ENCODE assay signal across 13 cellular contexts in genomic region chr13:20546559-20546958, GRCh38. TPM values are rescaled to one million over a fixed set of nuclear protein-coding genes. Genes with fewer than 3 reads are reported as not detected.
DNase-seq lines count a peak whose midpoint lies in the region; ATAC-seq, FAIRE-seq and TF ChIP-seq lines count a peak whose summit lies in the region.
"Had no signal": no experiment of that assay in that cellular context is flagged by ENCODE, and none has a peak within 500 bp of the region (broad histone marks: within the 10 kb centered on the region; RNA-seq: fewer than 3 reads in every experiment).

No MANE protein-coding gene starts in this region.

- peak overlapping the region in 6 of 7 donors; percentile 2 to 65 (median 25) for H3K27ac Mint-ChIP-seq in CD4-positive, alpha-beta memory T cell
- H3K27ac Mint-ChIP-seq in activated naive CD4-positive, alpha-beta T cell treated with anti-CD3 and anti-CD28 coated beads, Interleukin-2, amount 10 ng/mL, durations not matched to agents 7 days and 5 days: no peak overlapping the region

- no peak overlapping the region for H3K4me3 ChIP-seq in CD4-positive, alpha-beta memory T cell (ENCODE audit: low read length in 2 of 2)
- no peak overlapping the region for H3K4me3 ChIP-seq in HepG2 (replicated peaks in 1 of 3; ENCODE audit: insufficient read depth in 1 of 3, low read depth in 2 of 3, low read length in 3 of 3)
- H3K4me3 ChIP-seq: K562 had no signal

- TF ChIP-seq RAD21 in HepG2 (CRISPR knock-in tag; IDR thresholded peaks at IDR 0.05): no peak

- TF ChIP-seq EP300 in HepG2 (IDR thresholded peaks at IDR 0.05; ENCODE audit: low read depth in 2 of 2, low read length in 2 of 2): no peak
- TF ChIP-seq EP300 in HepG2 (CRISPR knock-in tag; IDR thresholded peaks at IDR 0.05; ENCODE audit: borderline replicate concordance): no peak

- H3K27me3 ChIP-seq in CD4-positive, alpha-beta memory T cell (ENCODE audit: insufficient read depth, low read length): no peaks in the 10 kb centered on the region
- H3K27me3 ChIP-seq in HepG2 (ENCODE audit: control insufficient read depth in 1 of 2, insufficient read depth in 2 of 2, low read length in 2 of 2): no peaks in the 10 kb centered on the region

- no peak overlapping the region for H3K4me2 ChIP-seq in HepG2 (ENCODE audit: low read depth, low read length)

- no peaks in the 10 kb centered on the region for H3K27me3 Mint-ChIP-seq in CD4-positive, alpha-beta memory T cell
- H3K27me3 Mint-ChIP-seq in activated naive CD4-positive, alpha-beta T cell treated with anti-CD3 and anti-CD28 coated beads, Interleukin-2, amount 10 ng/mL, durations not matched to agents 7 days and 5 days: no peaks in the 10 kb centered on the region

- H3K36me3 ChIP-seq in CD4-positive, alpha-beta memory T cell (ENCODE audit: insufficient read depth, low read length): no peaks in the 10 kb centered on the region
- no peaks in the 10 kb centered on the region for H3K36me3 ChIP-seq in HepG2 (replicated peaks in 1 of 2; ENCODE audit: control insufficient read depth in 1 of 2, insufficient read depth in 2 of 2, low read length in 2 of 2)

- in situ Hi-C loops in HepG2 (cut with HindIII; ENCODE audit: extremely low pct_ligation_motif_present, low pct_unique_long_range_greater_than_20kb): no loop called here

- no TSS peak for BruUV-seq in HepG2 (replicated peaks; lab: Mats Ljungman, UMichigan)

- peaks cover 9% of the 10 kb centered on the region for H3K4me1 ChIP-seq in CD4-positive, alpha-beta memory T cell (ENCODE audit: insufficient read depth, low read length)
- H3K4me1 ChIP-seq in HepG2 (ENCODE audit: insufficient read depth, low read length): peaks cover 62% of the 10 kb centered on the region

- H4K20me1 ChIP-seq in HepG2 (ENCODE audit: insufficient read depth, low read length): no peaks in the 10 kb centered on the region

- WGBS in HepG2 (ENCODE audit: low lambda C conversion rate): 100% methylated on average over 1 of the region's 1 CpG

- ATAC-seq in HG02642 (IDR thresholded peaks at IDR 0.05; ENCODE audit: poor library complexity, unreplicated experiment): peak; percentile 52
- no peak for ATAC-seq in HepG2
- ATAC-seq: K562 had no signal

- no peaks in the 10 kb centered on the region for H3K79me2 ChIP-seq in HepG2 (ENCODE audit: insufficient read depth, low read length)

- FAIRE-seq in HepG2 (lab: Jason Lieb, UNC): no peak
- FAIRE-seq: K562, keratinocyte had no signal

- H3K4me3 Mint-ChIP-seq in CD4-positive, alpha-beta memory T cell: peak overlapping the region in 4 of 8 donors; percentile 32 to 45 (median 38)
- H3K4me3 Mint-ChIP-seq in activated naive CD4-positive, alpha-beta T cell treated with anti-CD3 and anti-CD28 coated beads, Interleukin-2, amount 10 ng/mL, durations not matched to agents 7 days and 5 days: no peak overlapping the region

- CTCF ChIA-PET in CD4-positive, alpha-beta memory T cell (lab: Charles Lee; ENCODE audit: partially characterized antibody): interaction anchor here (0.8 to 1.7 kb wide), 2 partner anchors 11 to 158 kb away, joined by 3 to 4 read pairs; no protein-coding TSS in a partner anchor
- CTCF ChIA-PET in HepG2 (lab: Yijun Ruan, JAX; ENCODE audit: low intra/inter-chr PET ratio, low total read pairs): no interaction called here
- CTCF ChIA-PET in activated naive CD4-positive, alpha-beta T cell treated with anti-CD3 and anti-CD28 coated beads, Interleukin-2, amount 10 ng/mL, durations not matched to agents 7 days and 5 days (lab: Charles Lee): no interaction called here

- intact Hi-C loops in CD4-positive, alpha-beta memory T cell (cut with micrococcal nuclease): no loop called here
- intact Hi-C loops in HepG2 (cut with micrococcal nuclease; ENCODE audit: unreplicated experiment): no loop called here

- no peak overlapping the region for H3K27ac ChIP-seq in CD4-positive, alpha-beta memory T cell (ENCODE audit: low read depth, low read length)
- peak overlapping the region; percentile 76 for H3K27ac ChIP-seq in HepG2 (ENCODE audit: extremely low read length, insufficient read depth, low read length)

- H3K36me3 Mint-ChIP-seq in CD4-positive, alpha-beta memory T cell: no peaks in the 10 kb centered on the region
- no peaks in the 10 kb centered on the region for H3K36me3 Mint-ChIP-seq in activated naive CD4-positive, alpha-beta T cell treated with anti-CD3 and anti-CD28 coated beads, Interleukin-2, amount 10 ng/mL, durations not matched to agents 7 days and 5 days

- H2AFZ ChIP-seq in HepG2 (ENCODE audit: low read length): no peak overlapping the region

- no peak for TF ChIP-seq POLR2A in HepG2 (IDR thresholded peaks at IDR 0.05; ENCODE audit: insufficient read depth in 1 of 2, low read depth in 2 of 2, low read length in 2 of 2)

- no peaks in the 10 kb centered on the region for H3K9me3 ChIP-seq in CD4-positive, alpha-beta memory T cell (ENCODE audit: control insufficient read depth in 1 of 2, low read length in 2 of 2)
- H3K9me3 ChIP-seq in HepG2 (ENCODE audit: low read length): no peaks in the 10 kb centered on the region

- POLR2A ChIA-PET in CD4-positive, alpha-beta memory T cell (lab: Charles Lee; ENCODE audit: partially characterized antibody): interaction anchor here (1.1 kb wide), 1 partner anchor 13 kb away, joined by 3 read pairs; no protein-coding TSS in a partner anchor
- POLR2A ChIA-PET in HepG2 (lab: Yijun Ruan, JAX): interaction anchor here (1.0 to 1.1 kb wide), 2 partner anchors 8 to 12 kb away, joined by 3 read pairs; no protein-coding TSS in a partner anchor

- DNase-seq in CD4-positive, alpha-beta memory T cell: no peak
- peak; percentile 91 for DNase-seq in NOMO-1 treated with dmso at 0.1 percent for 144 hours (lab: John Stamatoyannopoulos, UW; ENCODE audit: unreplicated experiment)
- no peak for DNase-seq in HepG2 (ENCODE audit: low spot score)
- no peak for DNase-seq in AG08396 (ENCODE audit: low spot score)
- no peak for DNase-seq in GM20000 (ENCODE audit: low spot score)
- DNase-seq in mucosa of gallbladder (ENCODE audit: low spot score): no peak
- DNase-seq in activated naive CD4-positive, alpha-beta T cell treated with anti-CD3 and anti-CD28 coated beads, Interleukin-2, amount 10 ng/mL, durations not matched to agents 7 days and 5 days: no peak
- DNase-seq: H7; NCI-H2171 treated with DMSO at 0.1 percent for 48 hours; stimulated activated CD4-positive, alpha-beta T cell treated with anti-CD3 and anti-CD28 coated beads, Interleukin-15, amount 100 ng/mL, for 24 hours had no signal

- no peaks in the 10 kb centered on the region for H3K9me3 Mint-ChIP-seq in CD4-positive, alpha-beta memory T cell
- H3K9me3 Mint-ChIP-seq in activated naive CD4-positive, alpha-beta T cell treated with anti-CD3 and anti-CD28 coated beads, Interleukin-2, amount 10 ng/mL, durations not matched to agents 7 days and 5 days: no peaks in the 10 kb centered on the region

- TF ChIP-seq CTCF in HepG2 (CRISPR knock-in tag; IDR thresholded peaks at IDR 0.05) (no peak), GM20000 (IDR thresholded peaks at IDR 0.05; ENCODE audit: extremely low read depth, missing control alignments) (no peak)

- H3K9ac ChIP-seq in HepG2 (ENCODE audit: insufficient read depth, low read depth, low read length): no peak overlapping the region

- H3K4me1 Mint-ChIP-seq in CD4-positive, alpha-beta memory T cell: peaks cover 10 to 23% (median 14%) of the 10 kb centered on the region in 4 donors
- peaks cover 9% of the 10 kb centered on the region for H3K4me1 Mint-ChIP-seq in activated naive CD4-positive, alpha-beta T cell treated with anti-CD3 and anti-CD28 coated beads, Interleukin-2, amount 10 ng/mL, durations not matched to agents 7 days and 5 days

RNA-seq across cellular contexts. Expression of gene IFT88, which starts 20.4 kb away (rescaled TPM):
- 1 to 10 TPM; 8.3 to 9.8 TPM for total RNA-seq in CD4-positive, alpha-beta memory T cell
- 1 to 10 TPM; 5.0 to 7.8 TPM for polyA plus RNA-seq in CD4-positive, alpha-beta memory T cell
- total RNA-seq in HepG2 (2016; rRNA removed; fragmentation: Illumina TruSeq; extraction: Trizol) (19.8 and 19.9 TPM in 2 replicates), mucosa of gallbladder (12.6 TPM)
- total RNA-seq in HepG2 (2016; cell fraction: cytosol; rRNA removed; fragmentation: Illumina TruSeq; extraction: Trizol; ENCODE audit: low read depth): 5.2 and 6.4 TPM in 2 replicates
- 20.7 and 21.4 TPM in 2 replicates for total RNA-seq in HepG2 (2016; cell fraction: insoluble cytoplasmic fraction; rRNA removed; fragmentation: Illumina TruSeq; extraction: Trizol)
- 8.4 and 9.9 TPM in 2 replicates for total RNA-seq in HepG2 (2016; cell fraction: membrane; rRNA removed; fragmentation: Illumina TruSeq; extraction: Trizol)
- 28.4 and 39.1 TPM in 2 replicates for total RNA-seq in HepG2 (2016; cell fraction: nucleus; rRNA removed; fragmentation: Illumina TruSeq; extraction: Trizol)
- polyA plus RNA-seq in HepG2 (2011; rRNA removed): 6.6 and 8.4 TPM in 2 replicates
- 1.8 and 2.9 TPM in 2 replicates for polyA plus RNA-seq in HepG2 (2011; cell fraction: cytosol; rRNA removed)
- polyA plus RNA-seq in HepG2 (2011; cell fraction: nucleus; rRNA removed): 11.1 and 11.3 TPM in 2 replicates
- 7.1 and 9.3 TPM in 2 replicates for polyA plus RNA-seq in HepG2 (2012)
- polyA plus RNA-seq in HepG2 (2016; cell fraction: cytosol; fragmentation: Illumina TruSeq; extraction: Trizol; ENCODE audit: low read depth): 1.1 and 1.6 TPM in 2 replicates
- polyA plus RNA-seq in HepG2 (2016; cell fraction: insoluble cytoplasmic fraction; fragmentation: Illumina TruSeq; extraction: Trizol; ENCODE audit: low read depth): 15.8 and 15.9 TPM in 2 replicates
- 2.2 and 3.1 TPM in 2 replicates for polyA plus RNA-seq in HepG2 (2016; cell fraction: membrane; fragmentation: Illumina TruSeq; extraction: Trizol; ENCODE audit: low read depth)
- polyA plus RNA-seq in HepG2 (2016; cell fraction: nucleus; fragmentation: Illumina TruSeq; extraction: Trizol; ENCODE audit: insufficient read depth, low read depth): 34.3 and 34.9 TPM in 2 replicates
- polyA minus RNA-seq in HepG2 (2011; rRNA and poly(A)+ RNA removed; ENCODE audit: low replicate concordance): 1.8 and 5.7 TPM in 2 replicates
- polyA minus RNA-seq in HepG2 (2011; cell fraction: cytosol; rRNA and poly(A)+ RNA removed): 4.7 and 6.0 TPM in 2 replicates
- polyA minus RNA-seq in HepG2 (2011; cell fraction: nucleus; rRNA and poly(A)+ RNA removed): 54.7 and 55.0 TPM in 2 replicates

RNA-seq across cellular contexts. Expression of gene CRYL1, which starts 20.9 kb away (rescaled TPM):
- 10 to 100 TPM; 18.1 to 22.1 TPM for total RNA-seq in CD4-positive, alpha-beta memory T cell
- polyA plus RNA-seq in CD4-positive, alpha-beta memory T cell: 10 to 100 TPM; 40.1 to 59.1 TPM
- total RNA-seq in HepG2 (2016; rRNA removed; fragmentation: Illumina TruSeq; extraction: Trizol): 57.2 and 71.7 TPM in 2 replicates
- total RNA-seq in HepG2 (2016; cell fraction: cytosol; rRNA removed; fragmentation: Illumina TruSeq; extraction: Trizol; ENCODE audit: low read depth): 29.5 and 30.5 TPM in 2 replicates
- 62.2 and 68.9 TPM in 2 replicates for total RNA-seq in HepG2 (2016; cell fraction: insoluble cytoplasmic fraction; rRNA removed; fragmentation: Illumina TruSeq; extraction: Trizol)
- total RNA-seq in HepG2 (2016; cell fraction: membrane; rRNA removed; fragmentation: Illumina TruSeq; extraction: Trizol): 43.1 and 48.4 TPM in 2 replicates
- 31.5 and 32.4 TPM in 2 replicates for total RNA-seq in HepG2 (2016; cell fraction: nucleus; rRNA removed; fragmentation: Illumina TruSeq; extraction: Trizol)
- polyA plus RNA-seq in HepG2 (2011; rRNA removed): 108 and 115 TPM in 2 replicates
- 141 and 154 TPM in 2 replicates for polyA plus RNA-seq in HepG2 (2011; cell fraction: cytosol; rRNA removed)
- 42.9 and 50.6 TPM in 2 replicates for polyA plus RNA-seq in HepG2 (2011; cell fraction: nucleus; rRNA removed)
- 71.8 and 86.3 TPM in 2 replicates for polyA plus RNA-seq in HepG2 (2012)
- 31.6 and 39.2 TPM in 2 replicates for polyA plus RNA-seq in HepG2 (2016; cell fraction: cytosol; fragmentation: Illumina TruSeq; extraction: Trizol; ENCODE audit: low read depth)
- polyA plus RNA-seq in HepG2 (2016; cell fraction: insoluble cytoplasmic fraction; fragmentation: Illumina TruSeq; extraction: Trizol; ENCODE audit: low read depth): 85.1 and 88.1 TPM in 2 replicates
- polyA plus RNA-seq in HepG2 (2016; cell fraction: membrane; fragmentation: Illumina TruSeq; extraction: Trizol; ENCODE audit: low read depth): 41.0 and 48.6 TPM in 2 replicates
- 50.6 and 56.0 TPM in 2 replicates for polyA plus RNA-seq in HepG2 (2016; cell fraction: nucleus; fragmentation: Illumina TruSeq; extraction: Trizol; ENCODE audit: insufficient read depth, low read depth)
- polyA minus RNA-seq in HepG2 (2011; rRNA and poly(A)+ RNA removed; ENCODE audit: low replicate concordance): 3.8 and 99.9 TPM in 2 replicates
- polyA minus RNA-seq in HepG2 (2011; cell fraction: cytosol; rRNA and poly(A)+ RNA removed): 40.4 and 44.1 TPM in 2 replicates
- polyA minus RNA-seq in HepG2 (2011; cell fraction: nucleus; rRNA and poly(A)+ RNA removed): 28.1 and 34.7 TPM in 2 replicates
- total RNA-seq in mucosa of gallbladder: 62.9 TPM
